Comparison of ENCODE assay signal across 1 cellular context in the genomic region with DNA sequence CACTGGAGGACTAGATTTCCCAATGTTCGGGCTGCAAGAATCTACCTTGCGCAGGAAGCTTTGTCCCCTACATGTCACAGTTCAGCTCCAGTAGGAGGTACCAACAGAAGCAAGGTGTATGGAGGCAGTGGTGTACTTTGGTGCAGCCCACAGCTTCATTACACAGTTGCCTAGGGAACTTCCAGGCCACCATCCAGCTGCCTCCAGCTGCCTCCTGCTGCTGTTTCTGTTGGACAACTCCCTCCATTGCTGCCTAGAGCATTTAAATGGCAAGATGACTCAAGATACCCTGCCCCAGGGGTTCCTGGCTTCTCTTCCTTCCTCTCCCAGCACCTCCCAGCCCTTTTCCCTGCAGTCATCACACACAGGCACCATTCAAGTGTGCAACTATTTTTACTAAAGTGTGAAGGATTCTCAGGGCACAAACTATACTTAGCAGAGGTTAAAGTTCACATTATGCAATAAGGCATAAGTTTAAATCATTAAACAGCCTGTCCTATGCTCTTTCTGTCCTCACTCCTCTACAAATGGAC.
TF ChIP-seq lines count a peak whose summit lies in the region.

No MANE protein-coding gene starts in this region.

TF ChIP-seq in IMR-90, 13 proteins besides CTCF, POLR2A, EP300 and RAD21 (continued from another document):
- TF ChIP-seq, protein P1, sequence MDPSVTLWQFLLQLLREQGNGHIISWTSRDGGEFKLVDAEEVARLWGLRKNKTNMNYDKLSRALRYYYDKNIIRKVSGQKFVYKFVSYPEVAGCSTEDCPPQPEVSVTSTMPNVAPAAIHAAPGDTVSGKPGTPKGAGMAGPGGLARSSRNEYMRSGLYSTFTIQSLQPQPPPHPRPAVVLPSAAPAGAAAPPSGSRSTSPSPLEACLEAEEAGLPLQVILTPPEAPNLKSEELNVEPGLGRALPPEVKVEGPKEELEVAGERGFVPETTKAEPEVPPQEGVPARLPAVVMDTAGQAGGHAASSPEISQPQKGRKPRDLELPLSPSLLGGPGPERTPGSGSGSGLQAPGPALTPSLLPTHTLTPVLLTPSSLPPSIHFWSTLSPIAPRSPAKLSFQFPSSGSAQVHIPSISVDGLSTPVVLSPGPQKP (IDR thresholded peaks at IDR 0.05; ENCODE audit: borderline replicate concordance, low read depth, low read length): no peak
- TF ChIP-seq BHLHE40 (IDR thresholded peaks at IDR 0.05; ENCODE audit: low read depth, low read length): no peak
- TF ChIP-seq SMC3 (IDR thresholded peaks at IDR 0.05; ENCODE audit: low read depth, low read length): no peak
- no peak for TF ChIP-seq CHD1 (IDR thresholded peaks at IDR 0.05; ENCODE audit: low read depth, low read length)
- TF ChIP-seq RFX5 (IDR thresholded peaks at IDR 0.05; ENCODE audit: low read depth, low read length): no peak
- TF ChIP-seq, protein P2, sequence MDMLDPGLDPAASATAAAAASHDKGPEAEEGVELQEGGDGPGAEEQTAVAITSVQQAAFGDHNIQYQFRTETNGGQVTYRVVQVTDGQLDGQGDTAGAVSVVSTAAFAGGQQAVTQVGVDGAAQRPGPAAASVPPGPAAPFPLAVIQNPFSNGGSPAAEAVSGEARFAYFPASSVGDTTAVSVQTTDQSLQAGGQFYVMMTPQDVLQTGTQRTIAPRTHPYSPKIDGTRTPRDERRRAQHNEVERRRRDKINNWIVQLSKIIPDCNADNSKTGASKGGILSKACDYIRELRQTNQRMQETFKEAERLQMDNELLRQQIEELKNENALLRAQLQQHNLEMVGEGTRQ (IDR thresholded peaks at IDR 0.05; ENCODE audit: low read depth, low read length): no peak
